19 cellular contexts compared by ENCODE assay signal in genomic region chr2:233807215-233807865, GRCh38. TPM values are rescaled to one million over a fixed set of nuclear protein-coding genes. Genes with fewer than 3 reads are reported as not detected.
DNase-seq lines count a peak whose midpoint lies in the region; ATAC-seq, FAIRE-seq and TF ChIP-seq lines count a peak whose summit lies in the region.
"Had no signal": no experiment of that assay in that cellular context is flagged by ENCODE, and none has a peak within 500 bp of the region (broad histone marks: within the 10 kb centered on the region; RNA-seq: fewer than 3 reads in every experiment).

No MANE protein-coding gene starts in this region.

- CTCF ChIA-PET in HepG2 (lab: Yijun Ruan, JAX; ENCODE audit: low intra/inter-chr PET ratio, low total read pairs) (no interaction called here), K562 (lab: Yijun Ruan, JAX; ENCODE audit: low intra/inter-chr PET ratio) (no interaction called here)

- H3K27me3 ChIP-seq in HepG2 (ENCODE audit: control insufficient read depth in 1 of 2, insufficient read depth in 2 of 2, low read length in 2 of 2), result peaks cover 0 to 50% of the 10 kb centered on the region in 2 experiments; a peak in 3 of 5 replicates
- no peaks in the 10 kb centered on the region for H3K27me3 ChIP-seq in right lobe of liver
- peaks cover 2 to 32% of the 10 kb centered on the region in 2 experiments; a peak in 2 of 5 replicates for H3K27me3 ChIP-seq in K562 (ENCODE audit: control insufficient read depth in 2 of 2, insufficient read depth in 2 of 2, low read length in 2 of 2)
- no peaks in the 10 kb centered on the region for H3K27me3 ChIP-seq in hepatocyte

- H3K4me1 ChIP-seq in HepG2 (ENCODE audit: insufficient read depth, low read length), result no peaks in the 10 kb centered on the region
- H3K4me1 ChIP-seq in right lobe of liver, result no peaks in the 10 kb centered on the region
- no peaks in the 10 kb centered on the region for H3K4me1 ChIP-seq in K562 (replicated peaks in 1 of 2; ENCODE audit: control insufficient read depth in 2 of 2, insufficient read depth in 2 of 2, low read length in 2 of 2)
- H3K4me1 ChIP-seq in hepatocyte (ENCODE audit: insufficient read depth), result no peaks in the 10 kb centered on the region
- H3K4me1 ChIP-seq: Caco-2, left lung had no signal

- H3K4me3 ChIP-seq in HepG2 (replicated peaks in 1 of 3; ENCODE audit: insufficient read depth in 1 of 3, low read depth in 2 of 3, low read length in 3 of 3) (no peak overlapping the region), right lobe of liver (no peak overlapping the region), K562 (no peak overlapping the region), hepatocyte (no peak overlapping the region)
- H3K4me3 ChIP-seq: dorsolateral prefrontal cortex, left lung had no signal

- TF ChIP-seq EP300 in HepG2 (IDR thresholded peaks at IDR 0.05; ENCODE audit: low read depth in 2 of 2, low read length in 2 of 2), result no peak
- no peak for TF ChIP-seq EP300 in HepG2 (CRISPR knock-in tag; IDR thresholded peaks at IDR 0.05; ENCODE audit: borderline replicate concordance)
- TF ChIP-seq EP300 in K562 (IDR thresholded peaks at IDR 0.05; ENCODE audit: low read length), result no peak

- FAIRE-seq in HepG2 (lab: Jason Lieb, UNC), result no peak
- FAIRE-seq in K562 (lab: Jason Lieb, UNC), result no peak
- FAIRE-seq: GM12891, TTC549 had no signal

- H3K4me2 ChIP-seq in HepG2 (ENCODE audit: low read depth, low read length) (no peak overlapping the region), K562 (ENCODE audit: insufficient read depth, low read length) (no peak overlapping the region), hepatocyte (no peak overlapping the region)
- H3K4me2 ChIP-seq: SK-N-SH had no signal

- 33% methylated on average over 7 of the region's 12 CpGs for WGBS in HepG2 (ENCODE audit: low lambda C conversion rate)
- WGBS in right lobe of liver (ENCODE audit: insufficient coverage, low coverage, low lambda C conversion rate, missing lambda C conversion rate), result 49% methylated on average over 2 of the region's 12 CpGs
- 1% methylated on average over 11 of the region's 12 CpGs for WGBS in K562 (ENCODE audit: insufficient coverage, low coverage, missing lambda C conversion rate)
- WGBS in hepatocyte (ENCODE audit: low lambda C conversion rate, missing lambda C conversion rate), result 72% methylated on average over 12 of the region's 12 CpGs

- DNase-seq in HepG2 (ENCODE audit: low spot score) (peak; percentile 21), right lobe of liver (no peak), K562 (ENCODE audit: extremely low read depth in 1 of 4, low spot score in 3 of 4) (no peak), mesenteric fat pad (ENCODE audit: low spot score) (peak; percentile 73), hepatocyte (ENCODE audit: low spot score) (no peak), NCI-H774 (lab: John Stamatoyannopoulos, UW) (no peak)
- DNase-seq in NK-92 treated with Interleukin-12 subunit alpha and Interleukin-12 subunit beta, amount 100 ng/mL, for 24 hours (lab: John Stamatoyannopoulos, UW), result no peak
- DNase-seq: activated naive CD4-positive, alpha-beta T cell treated with anti-CD3 and anti-CD28 coated beads, Interleukin-2, amount 50 U/mL, for 16 hours; Caco-2; hippocampal formation; KBM-7; NCI-H1417; SK-N-SH; stimulated activated CD4-positive, alpha-beta T cell treated with anti-CD3 and anti-CD28 coated beads, Interleukin-12 subunit alpha, Interleukin-12 subunit beta, amount 100 ng/mL, for 4 hours had no signal

- TF ChIP-seq CTCF in HepG2 (CRISPR knock-in tag; IDR thresholded peaks at IDR 0.05) (peak; percentile 48), right lobe of liver (IDR thresholded peaks at IDR 0.05) (no peak), K562 (IDR thresholded peaks at IDR 0.05 in 2 of 3, conservative IDR thresholded peaks at IDR 0.05 in 1 of 3; ENCODE audit: insufficient read depth in 2 of 3, low read depth in 1 of 3, low read length in 3 of 3) (peak in 1 of 3 experiments; percentile 24; a peak in 1 of 6 replicates), hepatocyte (IDR thresholded peaks at IDR 0.05; ENCODE audit: poor library complexity) (no peak)

- H2AFZ ChIP-seq in HepG2 (ENCODE audit: low read length), result no peak overlapping the region
- H2AFZ ChIP-seq in K562 (ENCODE audit: low read depth, low read length), result no peak overlapping the region
- no peak overlapping the region for H2AFZ ChIP-seq in hepatocyte

- H3K9me3 ChIP-seq in HepG2 (ENCODE audit: low read length), result no peaks in the 10 kb centered on the region
- H3K9me3 ChIP-seq in right lobe of liver, result no peaks in the 10 kb centered on the region
- H3K9me3 ChIP-seq in K562 (replicated peaks; ENCODE audit: control insufficient read depth, insufficient read depth, low read depth, low read length), result no peaks in the 10 kb centered on the region
- H3K9me3 ChIP-seq in hepatocyte (ENCODE audit: low read depth), result no peaks in the 10 kb centered on the region
- H3K9me3 ChIP-seq: Caco-2, left lung, SK-N-SH had no signal

- H3K79me2 ChIP-seq in HepG2 (ENCODE audit: insufficient read depth, low read length), result no peaks in the 10 kb centered on the region
- H3K79me2 ChIP-seq in K562 (ENCODE audit: control insufficient read depth, insufficient read depth, low read length), result no peaks in the 10 kb centered on the region
- H3K79me2 ChIP-seq in hepatocyte, result no peaks in the 10 kb centered on the region

- no peaks in the 10 kb centered on the region for H4K20me1 ChIP-seq in HepG2 (ENCODE audit: insufficient read depth, low read length)
- no peaks in the 10 kb centered on the region for H4K20me1 ChIP-seq in K562 (replicated peaks; ENCODE audit: control insufficient read depth, insufficient read depth, low read length)
- no peaks in the 10 kb centered on the region for H4K20me1 ChIP-seq in hepatocyte (ENCODE audit: insufficient read depth, poor library complexity, severe bottlenecking)

- no peaks in the 10 kb centered on the region for H3K9me2 ChIP-seq in hepatocyte (replicated peaks; ENCODE audit: insufficient read depth)
- H3K9me2 ChIP-seq: SK-N-SH had no signal

- TF ChIP-seq RAD21 in HepG2 (CRISPR knock-in tag; IDR thresholded peaks at IDR 0.05) (0 out of 2 replicates have a peak, but pooled peaks have one; percentile 10), K562 (CRISPR knock-in tag; conservative IDR thresholded peaks at IDR 0.05 in 1 of 2, IDR thresholded peaks at IDR 0.05 in 1 of 2) (no peak)

- TF ChIP-seq POLR2A in HepG2 (IDR thresholded peaks at IDR 0.05; ENCODE audit: insufficient read depth in 1 of 2, low read depth in 2 of 2, low read length in 2 of 2) (no peak), right lobe of liver (IDR thresholded peaks at IDR 0.05) (no peak), K562 (conservative IDR thresholded peaks at IDR 0.05) (no peak)

- intact Hi-C loops in HepG2 (cut with micrococcal nuclease; ENCODE audit: unreplicated experiment) (no loop called here), right lobe of liver (cut with DNase I) (no loop called here), K562 (cut with micrococcal nuclease) (no loop called here)

- in situ Hi-C loops in HepG2 (cut with HindIII; ENCODE audit: extremely low pct_ligation_motif_present, low pct_unique_long_range_greater_than_20kb), result no loop called here
- in situ Hi-C loops in K562 (cut with MboI), result no loop called here

- POLR2A ChIA-PET in HepG2 (lab: Yijun Ruan, JAX), result no interaction called here
- POLR2A ChIA-PET in K562 (lab: Yijun Ruan, JAX), result no interaction called here

- BruUV-seq in HepG2 (replicated peaks; lab: Mats Ljungman, UMichigan) (no TSS peak), K562 (replicated peaks; lab: Mats Ljungman, UMichigan) (no TSS peak)

- no peak overlapping the region for H3K27ac ChIP-seq in HepG2 (ENCODE audit: extremely low read length, insufficient read depth, low read length)
- no peak overlapping the region for H3K27ac ChIP-seq in right lobe of liver
- no peak overlapping the region for H3K27ac ChIP-seq in K562 (ENCODE audit: extremely low read depth, low read depth, low read length)
- H3K27ac ChIP-seq in hepatocyte, result no peak overlapping the region
- H3K27ac ChIP-seq: dorsolateral prefrontal cortex, left lung had no signal

- H3K9ac ChIP-seq in HepG2 (ENCODE audit: insufficient read depth, low read depth, low read length) (no peak overlapping the region), K562 (ENCODE audit: insufficient read depth in 1 of 2, low read depth in 2 of 2, low read length in 2 of 2) (no peak overlapping the region; a peak in 1 of 4 replicates)
- H3K9ac ChIP-seq: SK-N-SH had no signal

- no peaks in the 10 kb centered on the region for H3K9me1 ChIP-seq in K562 (ENCODE audit: control insufficient read depth, insufficient read depth, low read length)

- ATAC-seq in HepG2 (peak; percentile 76), right lobe of liver (no peak), K562 (peak; percentile 41; the same call in 1 of the 3 replicates), HG02623 (IDR thresholded peaks at IDR 0.05; ENCODE audit: unreplicated experiment) (no peak)
- ATAC-seq: left lung had no signal

- H3K36me3 ChIP-seq in HepG2 (replicated peaks in 1 of 2; ENCODE audit: control insufficient read depth in 1 of 2, insufficient read depth in 2 of 2, low read length in 2 of 2) (no peaks in the 10 kb centered on the region), right lobe of liver (no peaks in the 10 kb centered on the region), K562 (ENCODE audit: control insufficient read depth, insufficient read depth, low read length) (no peaks in the 10 kb centered on the region), hepatocyte (replicated peaks; ENCODE audit: insufficient read depth, low read depth) (no peaks in the 10 kb centered on the region)
- H3K36me3 ChIP-seq: left lung had no signal

RNA-seq across cellular contexts. Expression of gene MROH2A, which starts 29.2 kb away (rescaled TPM):
- total RNA-seq in HepG2 (2016; rRNA removed; fragmentation: Illumina TruSeq; extraction: Trizol) (0.04 TPM in 1 of 2 replicates, not detected in the other), right lobe of liver (1 to 10 TPM in 4 of 6 experiments, under 1 TPM in 2; 0.49 to 7.6 (median 2.0) TPM), K562 (2014; rRNA removed) (not detected in 2 replicates), K562 (2014; rRNA removed; fragmentation: Illumina TruSeq; extraction: Trizol) (not detected in 2 replicates), K562 (2015; rRNA removed; fragmentation: Illumina TruSeq; extraction: Trizol) (not detected in 2 replicates), K562 (2021) (not detected in 2 replicates), mesenteric fat pad (not detected), hepatocyte (not detected in 2 replicates)
- total RNA-seq in HepG2 (2016; cell fraction: cytosol; rRNA removed; fragmentation: Illumina TruSeq; extraction: Trizol; ENCODE audit: low read depth), result not detected in 2 replicates
- total RNA-seq in HepG2 (2016; cell fraction: insoluble cytoplasmic fraction; rRNA removed; fragmentation: Illumina TruSeq; extraction: Trizol), result not detected in 2 replicates
- not detected in 2 replicates for total RNA-seq in HepG2 (2016; cell fraction: membrane; rRNA removed; fragmentation: Illumina TruSeq; extraction: Trizol)
- total RNA-seq in HepG2 (2016; cell fraction: nucleus; rRNA removed; fragmentation: Illumina TruSeq; extraction: Trizol), result not detected in 2 replicates
- polyA plus RNA-seq in HepG2 (2011; rRNA removed) (0.03 and 0.07 TPM in 2 replicates), K562 (2011; rRNA removed) (not detected in 2 replicates), K562 (2014; fragmentation: Illumina TruSeq; extraction: Trizol) (not detected in 2 replicates), K562 (2014; fragmentation: Nextera tagmentation; extraction: Ambion mirVana) (not detected), K562 (2014; rRNA removed) (0.03 TPM in 1 of 2 replicates, not detected in the other), hepatocyte (not detected in 2 replicates)
- polyA plus RNA-seq in HepG2 (2011; cell fraction: cytosol; rRNA removed), result not detected in 2 replicates
- polyA plus RNA-seq in HepG2 (2011; cell fraction: nucleus; rRNA removed), result 0.03 and 0.33 TPM in 2 replicates
- polyA plus RNA-seq in HepG2 (2012), result not detected in 2 replicates
- polyA plus RNA-seq in HepG2 (2016; cell fraction: cytosol; fragmentation: Illumina TruSeq; extraction: Trizol; ENCODE audit: low read depth), result not detected in 2 replicates
- polyA plus RNA-seq in HepG2 (2016; cell fraction: insoluble cytoplasmic fraction; fragmentation: Illumina TruSeq; extraction: Trizol; ENCODE audit: low read depth), result not detected in 2 replicates
- not detected in 2 replicates for polyA plus RNA-seq in HepG2 (2016; cell fraction: membrane; fragmentation: Illumina TruSeq; extraction: Trizol; ENCODE audit: low read depth)
- not detected in 2 replicates for polyA plus RNA-seq in HepG2 (2016; cell fraction: nucleus; fragmentation: Illumina TruSeq; extraction: Trizol; ENCODE audit: insufficient read depth, low read depth)
- not detected in 2 replicates for polyA minus RNA-seq in HepG2 (2011; rRNA and poly(A)+ RNA removed; ENCODE audit: low replicate concordance)
- not detected in 2 replicates for polyA minus RNA-seq in HepG2 (2011; cell fraction: cytosol; rRNA and poly(A)+ RNA removed)
- polyA minus RNA-seq in HepG2 (2011; cell fraction: nucleus; rRNA and poly(A)+ RNA removed), result 0.12 TPM in 1 of 2 replicates, not detected in the other
- 0.19 and 0.26 TPM in 2 replicates for total RNA-seq in K562 (2011; cell fraction: chromatin; rRNA removed; ENCODE audit: low replicate concordance)
- not detected in 2 replicates for total RNA-seq in K562 (2011; cell fraction: nucleolus; rRNA removed)
- total RNA-seq in K562 (2011; cell fraction: nucleoplasm; rRNA removed), result not detected in 2 replicates
- 0.13 TPM in 1 of 2 replicates, not detected in the other for polyA plus RNA-seq in K562 (2011; cell fraction: cytosol; rRNA removed)
- 0.06 and 0.07 TPM in 2 replicates for polyA plus RNA-seq in K562 (2011; cell fraction: nucleus; rRNA removed)
- 0.06 TPM in 1 of 2 replicates, not detected in the other for polyA plus RNA-seq in K562 (2012)
- not detected in 2 replicates for polyA minus RNA-seq in K562 (2011; rRNA and poly(A)+ RNA removed)
- polyA minus RNA-seq in K562 (2011; cell fraction: cytosol; rRNA and poly(A)+ RNA removed), result not detected in 2 replicates
- polyA minus RNA-seq in K562 (2011; cell fraction: nucleus; rRNA and poly(A)+ RNA removed), result not detected in 2 replicates
- total RNA-seq: Caco-2 had no signal

RNA-seq across cellular contexts. Expression of gene HJURP, which starts 47.0 kb away (rescaled TPM):
- total RNA-seq in HepG2 (2016; rRNA removed; fragmentation: Illumina TruSeq; extraction: Trizol), result 36.3 and 45.9 TPM in 2 replicates
- 12.1 and 14.1 TPM in 2 replicates for total RNA-seq in HepG2 (2016; cell fraction: cytosol; rRNA removed; fragmentation: Illumina TruSeq; extraction: Trizol; ENCODE audit: low read depth)
- total RNA-seq in HepG2 (2016; cell fraction: insoluble cytoplasmic fraction; rRNA removed; fragmentation: Illumina TruSeq; extraction: Trizol), result 35.1 and 51.2 TPM in 2 replicates
- total RNA-seq in HepG2 (2016; cell fraction: membrane; rRNA removed; fragmentation: Illumina TruSeq; extraction: Trizol), result 26.8 and 29.4 TPM in 2 replicates
- total RNA-seq in HepG2 (2016; cell fraction: nucleus; rRNA removed; fragmentation: Illumina TruSeq; extraction: Trizol), result 33.4 and 36.8 TPM in 2 replicates
- 26.0 and 43.9 TPM in 2 replicates for polyA plus RNA-seq in HepG2 (2011; rRNA removed)
- 14.5 and 27.5 TPM in 2 replicates for polyA plus RNA-seq in HepG2 (2011; cell fraction: cytosol; rRNA removed)
- 39.6 and 70.3 TPM in 2 replicates for polyA plus RNA-seq in HepG2 (2011; cell fraction: nucleus; rRNA removed)
- 7.6 and 21.0 TPM in 2 replicates for polyA plus RNA-seq in HepG2 (2012)
- 2.9 and 3.6 TPM in 2 replicates for polyA plus RNA-seq in HepG2 (2016; cell fraction: cytosol; fragmentation: Illumina TruSeq; extraction: Trizol; ENCODE audit: low read depth)
- polyA plus RNA-seq in HepG2 (2016; cell fraction: insoluble cytoplasmic fraction; fragmentation: Illumina TruSeq; extraction: Trizol; ENCODE audit: low read depth), result 43.4 and 45.0 TPM in 2 replicates
- 5.8 and 7.3 TPM in 2 replicates for polyA plus RNA-seq in HepG2 (2016; cell fraction: membrane; fragmentation: Illumina TruSeq; extraction: Trizol; ENCODE audit: low read depth)
- 88.1 and 90.3 TPM in 2 replicates for polyA plus RNA-seq in HepG2 (2016; cell fraction: nucleus; fragmentation: Illumina TruSeq; extraction: Trizol; ENCODE audit: insufficient read depth, low read depth)
- 91.3 and 113 TPM in 2 replicates for polyA minus RNA-seq in HepG2 (2011; rRNA and poly(A)+ RNA removed; ENCODE audit: low replicate concordance)
- polyA minus RNA-seq in HepG2 (2011; cell fraction: cytosol; rRNA and poly(A)+ RNA removed), result 17.1 and 31.6 TPM in 2 replicates
- polyA minus RNA-seq in HepG2 (2011; cell fraction: nucleus; rRNA and poly(A)+ RNA removed), result 19.5 and 34.5 TPM in 2 replicates
- total RNA-seq in right lobe of liver, result 1 to 10 TPM in 3 of 6 experiments, under 1 TPM in 3; 0.27 to 2.5 (median 0.89) TPM
- total RNA-seq in K562 (2011; cell fraction: chromatin; rRNA removed; ENCODE audit: low replicate concordance), result 96.3 and 133 TPM in 2 replicates
- total RNA-seq in K562 (2011; cell fraction: nucleolus; rRNA removed), result 51.0 and 52.1 TPM in 2 replicates
- total RNA-seq in K562 (2011; cell fraction: nucleoplasm; rRNA removed), result 61.4 and 63.7 TPM in 2 replicates
- total RNA-seq in K562 (2014; rRNA removed), result 24.2 and 24.5 TPM in 2 replicates
- total RNA-seq in K562 (2014; rRNA removed; fragmentation: Illumina TruSeq; extraction: Trizol), result 27.8 and 32.5 TPM in 2 replicates
- 27.2 and 28.3 TPM in 2 replicates for total RNA-seq in K562 (2015; rRNA removed; fragmentation: Illumina TruSeq; extraction: Trizol)
- 43.6 and 46.4 TPM in 2 replicates for total RNA-seq in K562 (2021)
- 102 and 106 TPM in 2 replicates for polyA plus RNA-seq in K562 (2011; rRNA removed)
- 51.5 and 65.3 TPM in 2 replicates for polyA plus RNA-seq in K562 (2011; cell fraction: cytosol; rRNA removed)
- 192 and 256 TPM in 2 replicates for polyA plus RNA-seq in K562 (2011; cell fraction: nucleus; rRNA removed)
- 29.1 and 33.7 TPM in 2 replicates for polyA plus RNA-seq in K562 (2012)
- 40.1 and 43.5 TPM in 2 replicates for polyA plus RNA-seq in K562 (2014; fragmentation: Illumina TruSeq; extraction: Trizol)
- 10 to 100 TPM; 13.8 to 19.1 TPM for polyA plus RNA-seq in K562 (2014; fragmentation: Nextera tagmentation; extraction: Ambion mirVana)
- 42.1 and 43.1 TPM in 2 replicates for polyA plus RNA-seq in K562 (2014; rRNA removed)
- 79.6 and 109 TPM in 2 replicates for polyA minus RNA-seq in K562 (2011; rRNA and poly(A)+ RNA removed)
- 42.3 and 61.7 TPM in 2 replicates for polyA minus RNA-seq in K562 (2011; cell fraction: cytosol; rRNA and poly(A)+ RNA removed)
- polyA minus RNA-seq in K562 (2011; cell fraction: nucleus; rRNA and poly(A)+ RNA removed), result 27.7 and 49.7 TPM in 2 replicates
- 0.55 TPM for total RNA-seq in mesenteric fat pad
- 5.0 and 5.3 TPM in 2 replicates for total RNA-seq in hepatocyte
- 2.7 and 3.6 TPM in 2 replicates for polyA plus RNA-seq in hepatocyte

RNA-seq across cellular contexts. Expression of gene UGT1A1, which starts 47.3 kb away (rescaled TPM):
- total RNA-seq in HepG2 (2016; rRNA removed; fragmentation: Illumina TruSeq; extraction: Trizol) (0.22 and 0.69 TPM in 2 replicates), right lobe of liver (1,000 to 10,000 TPM in 1 of 6 experiments, 100 to 1,000 TPM in 4, 10 to 100 TPM in 1; 97.5 to 1,279 (median 171) TPM), K562 (2014; rRNA removed) (not detected in 2 replicates), K562 (2014; rRNA removed; fragmentation: Illumina TruSeq; extraction: Trizol) (not detected in 2 replicates), K562 (2015; rRNA removed; fragmentation: Illumina TruSeq; extraction: Trizol) (not detected in 2 replicates), K562 (2021) (not detected in 2 replicates), mesenteric fat pad (0.32 TPM), hepatocyte (0.53 and 0.60 TPM in 2 replicates)
- total RNA-seq in HepG2 (2016; cell fraction: cytosol; rRNA removed; fragmentation: Illumina TruSeq; extraction: Trizol; ENCODE audit: low read depth), result 0.09 TPM in 1 of 2 replicates, not detected in the other
- total RNA-seq in HepG2 (2016; cell fraction: insoluble cytoplasmic fraction; rRNA removed; fragmentation: Illumina TruSeq; extraction: Trizol), result 0.31 and 0.61 TPM in 2 replicates
- 0.12 and 0.17 TPM in 2 replicates for total RNA-seq in HepG2 (2016; cell fraction: membrane; rRNA removed; fragmentation: Illumina TruSeq; extraction: Trizol)
- total RNA-seq in HepG2 (2016; cell fraction: nucleus; rRNA removed; fragmentation: Illumina TruSeq; extraction: Trizol), result 0.25 and 0.63 TPM in 2 replicates
- polyA plus RNA-seq in HepG2 (2011; rRNA removed) (0.75 and 3.6 TPM in 2 replicates), K562 (2011; rRNA removed) (not detected in 2 replicates), K562 (2014; fragmentation: Illumina TruSeq; extraction: Trizol) (not detected in 2 replicates), K562 (2014; fragmentation: Nextera tagmentation; extraction: Ambion mirVana) (not detected), K562 (2014; rRNA removed) (not detected in 2 replicates), hepatocyte (0.51 and 0.91 TPM in 2 replicates)
- polyA plus RNA-seq in HepG2 (2011; cell fraction: cytosol; rRNA removed), result 0.63 and 3.6 TPM in 2 replicates
- 0.21 and 1.0 TPM in 2 replicates for polyA plus RNA-seq in HepG2 (2011; cell fraction: nucleus; rRNA removed)
- 3.1 and 4.9 TPM in 2 replicates for polyA plus RNA-seq in HepG2 (2012)
- 0.11 TPM in 1 of 2 replicates, not detected in the other for polyA plus RNA-seq in HepG2 (2016; cell fraction: cytosol; fragmentation: Illumina TruSeq; extraction: Trizol; ENCODE audit: low read depth)
- 0.17 and 0.35 TPM in 2 replicates for polyA plus RNA-seq in HepG2 (2016; cell fraction: insoluble cytoplasmic fraction; fragmentation: Illumina TruSeq; extraction: Trizol; ENCODE audit: low read depth)
- polyA plus RNA-seq in HepG2 (2016; cell fraction: membrane; fragmentation: Illumina TruSeq; extraction: Trizol; ENCODE audit: low read depth), result 0.19 and 0.20 TPM in 2 replicates
- polyA plus RNA-seq in HepG2 (2016; cell fraction: nucleus; fragmentation: Illumina TruSeq; extraction: Trizol; ENCODE audit: insufficient read depth, low read depth), result 0.93 TPM in 1 of 2 replicates, not detected in the other
- polyA minus RNA-seq in HepG2 (2011; rRNA and poly(A)+ RNA removed; ENCODE audit: low replicate concordance), result 0.16 and 1.1 TPM in 2 replicates
- polyA minus RNA-seq in HepG2 (2011; cell fraction: cytosol; rRNA and poly(A)+ RNA removed), result 0.44 and 2.2 TPM in 2 replicates
- polyA minus RNA-seq in HepG2 (2011; cell fraction: nucleus; rRNA and poly(A)+ RNA removed), result 0.52 and 1.7 TPM in 2 replicates
- total RNA-seq in K562 (2011; cell fraction: chromatin; rRNA removed; ENCODE audit: low replicate concordance), result not detected in 2 replicates
- total RNA-seq in K562 (2011; cell fraction: nucleolus; rRNA removed), result not detected in 2 replicates
- not detected in 2 replicates for total RNA-seq in K562 (2011; cell fraction: nucleoplasm; rRNA removed)
- not detected in 2 replicates for polyA plus RNA-seq in K562 (2011; cell fraction: cytosol; rRNA removed)
- not detected in 2 replicates for polyA plus RNA-seq in K562 (2011; cell fraction: nucleus; rRNA removed)
- polyA plus RNA-seq in K562 (2012), result not detected in 2 replicates
- not detected in 2 replicates for polyA minus RNA-seq in K562 (2011; rRNA and poly(A)+ RNA removed)
- not detected in 2 replicates for polyA minus RNA-seq in K562 (2011; cell fraction: cytosol; rRNA and poly(A)+ RNA removed)
- not detected in 2 replicates for polyA minus RNA-seq in K562 (2011; cell fraction: nucleus; rRNA and poly(A)+ RNA removed)
- total RNA-seq: dorsolateral prefrontal cortex had no signal
- polyA plus RNA-seq: SK-N-SH had no signal

Comparison
In these comparisons a context has a peak if more than half of its experiments do, and no peak if none do; other contexts are left out.
1. ATAC-seq: peak in HepG2 (single experiment) and K562 (single experiment); none in right lobe of liver (0 of 4) and HG02623 (single experiment).
2. DNase-seq: peak in HepG2 (single experiment) and mesenteric fat pad (single experiment); none in right lobe of liver (0 of 3), K562 (0 of 4), hepatocyte (single experiment), NK-92 treated with Interleukin-12 subunit alpha and Interleukin-12 subunit beta, amount 100 ng/mL, for 24 hours (single experiment) and NCI-H774 (single experiment).
3. RNA of gene UGT1A1, which starts 47.3 kb away (total RNA-seq): 97.5 to 1,279 TPM in right lobe of liver; 0.09 to 0.69 TPM in HepG2, 0.53 to 0.60 TPM in hepatocyte, 0.32 TPM in mesenteric fat pad (single experiment) and not detected in K562; every median in the first group is over 10 times any median in the second.
4. Of the 241 proteins assayed by ChIP-seq in both HepG2 and K562: peak only in HepG2: CBX5, MNT, RAD21, SMC3 and STAG1; only in K562: none; in both: none; in neither: 235; mixed calls (peak in some experiments, not most) for 1.